In genomic region chr17:14330492-14330920, GRCh38 we compare ENCODE assay signal across 11 cellular contexts. TPM values are rescaled to one million over a fixed set of nuclear protein-coding genes. Genes with fewer than 3 reads are reported as not detected.
DNase-seq lines count a peak whose midpoint lies in the region; ATAC-seq and TF ChIP-seq lines count a peak whose summit lies in the region.
"Had no signal": no experiment of that assay in that cellular context is flagged by ENCODE, and none has a peak within 500 bp of the region (broad histone marks: within the 10 kb centered on the region; RNA-seq: fewer than 3 reads in every experiment).

No MANE protein-coding gene starts in this region.

- no peaks in the 10 kb centered on the region for H4K20me1 ChIP-seq in mammary epithelial cell (ENCODE audit: insufficient read depth, low read length)

- 90% methylated on average over 7 of the region's 7 CpGs for WGBS in mammary epithelial cell (ENCODE audit: low coverage, missing lambda C conversion rate)
- WGBS in right lobe of liver (ENCODE audit: insufficient coverage, low coverage, low lambda C conversion rate, missing lambda C conversion rate), result 11% methylated on average over 6 of the region's 7 CpGs
- WGBS in thyroid gland, 2 donors, result 26 to 27% methylated on average over 7 of the region's 7 CpGs

- intact Hi-C loops in MCF 10A (cut with micrococcal nuclease) (no loop called here), mammary epithelial cell (cut with micrococcal nuclease) (no loop called here), right lobe of liver (cut with DNase I) (no loop called here), upper lobe of right lung (cut with DNase I) (no loop called here), thyroid gland (cut with DNase I) (no loop called here)

- in situ Hi-C loops in mammary epithelial cell (cut with MboI; ENCODE audit: low sequenced_read_pairs in 2 of 2), result no loop called here

- CTCF ChIA-PET in MCF 10A (lab: Yijun Ruan, JAX), result interaction anchor here (0.5 to 0.7 kb wide), 2 partner anchors 193 to 589 kb away, joined by 4 read pairs; no protein-coding TSS in a partner anchor
- CTCF ChIA-PET in mammary epithelial cell (lab: Charles Lee; ENCODE audit: low non-redundant PET), result no interaction called here

- H3K4me3 Mint-ChIP-seq in MCF 10A (ENCODE audit: unreplicated experiment), result no peak overlapping the region
- peak overlapping the region; percentile 23 for H3K4me3 Mint-ChIP-seq in central memory CD8-positive, alpha-beta T cell

- H3K27me3 Mint-ChIP-seq in MCF 10A (ENCODE audit: insufficient read depth, unreplicated experiment), result no peaks in the 10 kb centered on the region
- H3K27me3 Mint-ChIP-seq in central memory CD8-positive, alpha-beta T cell, result no peaks in the 10 kb centered on the region

- no peak for TF ChIP-seq CTCF in MCF 10A (IDR thresholded peaks at IDR 0.05; ENCODE audit: unreplicated experiment)
- no peak for TF ChIP-seq CTCF in mammary epithelial cell (conservative IDR thresholded peaks at IDR 0.05 in 1 of 2, IDR thresholded peaks at IDR 0.05 in 1 of 2; ENCODE audit: extremely low read depth in 1 of 2, insufficient read depth in 1 of 2, low read depth in 1 of 2, low read length in 2 of 2)
- no peak for TF ChIP-seq CTCF in right lobe of liver (IDR thresholded peaks at IDR 0.05)
- no peak for TF ChIP-seq CTCF in upper lobe of right lung (IDR thresholded peaks at IDR 0.05)
- TF ChIP-seq CTCF in thyroid gland (IDR thresholded peaks at IDR 0.05), result no peak

- H3K4me3 ChIP-seq in mammary epithelial cell (replicated peaks in 1 of 3; ENCODE audit: insufficient read depth in 1 of 3, low read depth in 2 of 3, low read length in 3 of 3) (no peak overlapping the region), right lobe of liver (peak overlapping the region in 2 of 3 donors; percentile 23 to 28), upper lobe of right lung (no peak overlapping the region), thyroid gland (replicated peaks in 1 of 3) (no peak overlapping the region)
- H3K4me3 ChIP-seq: suprapubic skin had no signal

- peak; percentile 12 for TF ChIP-seq POLR2A in right lobe of liver (IDR thresholded peaks at IDR 0.05)
- TF ChIP-seq POLR2A in thyroid gland (IDR thresholded peaks at IDR 0.05), result no peak

- no peak for DNase-seq in MCF 10A (ENCODE audit: unreplicated experiment)
- no peak for DNase-seq in mammary epithelial cell
- DNase-seq in central memory CD8-positive, alpha-beta T cell (ENCODE audit: low spot score in 2 of 2), result no peak
- DNase-seq in right lobe of liver, result peak; percentile 31 to 71 (median 65)
- DNase-seq in upper lobe of right lung, result no peak
- DNase-seq in NOMO-1 treated with dmso at 0.1 percent for 144 hours (lab: John Stamatoyannopoulos, UW; ENCODE audit: unreplicated experiment), result no peak
- no peak for DNase-seq in thyroid gland
- DNase-seq in cortex of kidney (lab: John Stamatoyannopoulos, UW), result no peak
- DNase-seq: left cardiac atrium, NCI-H146 had no signal

- H3K9me3 Mint-ChIP-seq in MCF 10A (ENCODE audit: unreplicated experiment), result no peaks in the 10 kb centered on the region
- H3K9me3 Mint-ChIP-seq in central memory CD8-positive, alpha-beta T cell, result no peaks in the 10 kb centered on the region

- POLR2A ChIA-PET in MCF 10A (lab: Yijun Ruan, JAX), result interaction anchor here (0.6 kb wide), 1 partner anchor 710 kb away, joined by 3 read pairs; no protein-coding TSS in a partner anchor

- dilution Hi-C loops in mammary epithelial cell (cut with HindIII; ENCODE audit: low sequenced_read_pairs), result no loop called here

- peak overlapping the region; percentile 23 for H3K27ac Mint-ChIP-seq in MCF 10A (ENCODE audit: low read depth, unreplicated experiment)
- peak overlapping the region; percentile 22 for H3K27ac Mint-ChIP-seq in central memory CD8-positive, alpha-beta T cell (ENCODE audit: low read depth)

- no peaks in the 10 kb centered on the region for H3K27me3 ChIP-seq in mammary epithelial cell (ENCODE audit: insufficient read depth, low read length)
- H3K27me3 ChIP-seq in right lobe of liver, result no peaks in the 10 kb centered on the region
- H3K27me3 ChIP-seq in upper lobe of right lung, result peaks cover 4% of the 10 kb centered on the region
- H3K27me3 ChIP-seq in thyroid gland, result no peaks in the 10 kb centered on the region
- H3K27me3 ChIP-seq: suprapubic skin had no signal

- H3K36me3 ChIP-seq in mammary epithelial cell (ENCODE audit: insufficient read depth, low read length) (no peaks in the 10 kb centered on the region), right lobe of liver (no peaks in the 10 kb centered on the region), upper lobe of right lung (no peaks in the 10 kb centered on the region), thyroid gland (no peaks in the 10 kb centered on the region)
- H3K36me3 ChIP-seq: suprapubic skin had no signal

- H3K27ac ChIP-seq in mammary epithelial cell (ENCODE audit: insufficient read depth, low read depth, low read length), result no peak overlapping the region
- H3K27ac ChIP-seq in right lobe of liver, result peak overlapping the region; percentile 33 to 75 (median 66)
- no peak overlapping the region for H3K27ac ChIP-seq in upper lobe of right lung
- no peak overlapping the region for H3K27ac ChIP-seq in thyroid gland
- H3K27ac ChIP-seq: suprapubic skin had no signal

- no peak for ATAC-seq in central memory CD8-positive, alpha-beta T cell (replicated peaks; ENCODE audit: extremely low read depth, poor library complexity, severe bottlenecking)
- ATAC-seq in right lobe of liver (peak; percentile 72 to 83 (median 76)), upper lobe of right lung (peak; percentile 41)
- ATAC-seq: left cardiac atrium had no signal

- H3K9me3 ChIP-seq in mammary epithelial cell (replicated peaks; ENCODE audit: insufficient read depth, low read length) (no peaks in the 10 kb centered on the region), right lobe of liver (no peaks in the 10 kb centered on the region), upper lobe of right lung (no peaks in the 10 kb centered on the region), thyroid gland (no peaks in the 10 kb centered on the region)
- H3K9me3 ChIP-seq: suprapubic skin had no signal

- H3K4me1 ChIP-seq in mammary epithelial cell (ENCODE audit: insufficient read depth, low read length) (no peaks in the 10 kb centered on the region), right lobe of liver (peaks cover 0 to 59% (median 25%) of the 10 kb centered on the region in 4 donors), upper lobe of right lung (peaks cover 7% of the 10 kb centered on the region), thyroid gland (no peaks in the 10 kb centered on the region)

- no peak overlapping the region for H3K4me2 ChIP-seq in mammary epithelial cell (ENCODE audit: insufficient read depth, low read depth, low read length)

- no peaks in the 10 kb centered on the region for H3K36me3 Mint-ChIP-seq in MCF 10A (ENCODE audit: insufficient read depth, unreplicated experiment)
- peaks cover 2% of the 10 kb centered on the region for H3K36me3 Mint-ChIP-seq in central memory CD8-positive, alpha-beta T cell (ENCODE audit: insufficient read depth)

- peaks cover 6% of the 10 kb centered on the region for H3K4me1 Mint-ChIP-seq in MCF 10A (ENCODE audit: insufficient read depth, unreplicated experiment)
- H3K4me1 Mint-ChIP-seq in central memory CD8-positive, alpha-beta T cell, result peaks cover 68% of the 10 kb centered on the region

- no peak overlapping the region for H3K9ac ChIP-seq in mammary epithelial cell (ENCODE audit: insufficient read depth, low read length)

- H3K79me2 ChIP-seq in mammary epithelial cell (ENCODE audit: insufficient read depth, low read length), result no peaks in the 10 kb centered on the region

- BruUV-seq in MCF 10A (replicated peaks; lab: Mats Ljungman, UMichigan) (no TSS peak), mammary epithelial cell (replicated peaks; lab: Mats Ljungman, UMichigan) (no TSS peak)

- H2AFZ ChIP-seq in mammary epithelial cell (ENCODE audit: low read depth, low read length), result no peak overlapping the region

RNA-seq across cellular contexts. Expression of gene HS3ST3B1, which starts 29.6 kb away (rescaled TPM):
- 3.4 and 3.8 TPM in 2 replicates for total RNA-seq in MCF 10A (2022)
- 10 to 100 TPM in 1 of 2 donors, 1 to 10 TPM in 1; 4.0 to 14.7 TPM for total RNA-seq in mammary epithelial cell
- 1.5 TPM for polyA plus RNA-seq in mammary epithelial cell
- polyA minus RNA-seq in mammary epithelial cell, result 0.98 TPM
- total RNA-seq in right lobe of liver, result 10 to 100 TPM; 22.5 to 36.6 (median 28.2) TPM
- total RNA-seq in upper lobe of right lung, result 2.7 TPM
- total RNA-seq in thyroid gland, result 1 to 10 TPM; 1.2 to 3.9 (median 2.2) TPM

Comparison
In these comparisons a context has a peak if more than half of its experiments do, and no peak if none do; other contexts are left out.
1. DNase-seq: peak in right lobe of liver (3 of 3); none in MCF 10A (single experiment), mammary epithelial cell (single experiment), central memory CD8-positive, alpha-beta T cell (0 of 2), upper lobe of right lung (single experiment), NOMO-1 treated with dmso at 0.1 percent for 144 hours (single experiment), thyroid gland (0 of 2) and cortex of kidney (single experiment).
2. H3K27ac ChIP-seq: peak in right lobe of liver (3 of 3); none in mammary epithelial cell (single experiment), upper lobe of right lung (single experiment) and thyroid gland (0 of 3).
3. H3K4me3 ChIP-seq: peak in right lobe of liver (2 of 3); none in mammary epithelial cell (0 of 3), upper lobe of right lung (single experiment) and thyroid gland (0 of 3).